1 cellular context compared by ENCODE assay signal in the genomic region with DNA sequence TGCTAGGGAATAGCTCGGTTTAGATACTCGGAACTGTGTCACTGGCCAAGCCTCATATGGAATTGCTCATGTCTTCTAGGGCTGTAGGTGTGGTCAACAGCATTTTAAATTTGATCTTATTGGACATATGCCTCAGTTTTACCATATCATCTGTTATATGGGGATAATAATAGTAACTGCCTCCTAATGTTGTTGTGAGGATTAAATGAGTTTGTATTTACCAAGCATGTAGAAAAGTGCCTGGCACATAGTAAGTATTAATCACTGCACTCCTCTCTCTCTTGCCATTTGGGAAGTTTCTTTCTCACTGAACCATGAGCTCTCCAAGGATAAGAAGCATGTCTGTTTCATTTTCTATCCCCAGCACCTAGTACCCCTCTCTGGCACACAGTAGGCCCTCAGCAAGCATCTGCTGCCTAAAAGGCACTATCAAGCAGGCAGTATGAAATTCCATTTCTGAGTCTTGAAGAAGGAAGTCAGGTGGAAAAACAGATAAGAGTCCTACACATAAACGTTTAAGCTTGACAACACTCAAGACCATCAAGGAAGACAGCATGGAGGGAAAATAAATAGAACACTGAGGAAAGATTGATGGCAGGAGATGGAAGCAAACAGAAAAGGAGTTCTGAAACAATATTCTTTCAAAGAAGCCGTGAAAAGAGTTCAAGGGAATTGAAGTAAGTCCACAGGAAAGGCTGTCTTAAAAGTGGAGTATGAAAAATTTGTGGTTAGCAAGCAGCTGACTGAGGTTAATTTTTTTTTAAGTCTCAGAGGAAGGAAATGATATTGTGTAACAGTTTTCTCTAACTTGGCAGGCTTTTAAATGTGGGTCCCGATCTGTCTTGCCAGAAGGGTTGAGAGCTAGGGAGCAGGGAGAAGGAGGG.
TF ChIP-seq lines count a peak whose summit lies in the region.

No MANE protein-coding gene starts in this region.

TF ChIP-seq in GM23338, 12 proteins besides CTCF, POLR2A, EP300 and RAD21 (continued from another document):
- TF ChIP-seq, protein P1, sequence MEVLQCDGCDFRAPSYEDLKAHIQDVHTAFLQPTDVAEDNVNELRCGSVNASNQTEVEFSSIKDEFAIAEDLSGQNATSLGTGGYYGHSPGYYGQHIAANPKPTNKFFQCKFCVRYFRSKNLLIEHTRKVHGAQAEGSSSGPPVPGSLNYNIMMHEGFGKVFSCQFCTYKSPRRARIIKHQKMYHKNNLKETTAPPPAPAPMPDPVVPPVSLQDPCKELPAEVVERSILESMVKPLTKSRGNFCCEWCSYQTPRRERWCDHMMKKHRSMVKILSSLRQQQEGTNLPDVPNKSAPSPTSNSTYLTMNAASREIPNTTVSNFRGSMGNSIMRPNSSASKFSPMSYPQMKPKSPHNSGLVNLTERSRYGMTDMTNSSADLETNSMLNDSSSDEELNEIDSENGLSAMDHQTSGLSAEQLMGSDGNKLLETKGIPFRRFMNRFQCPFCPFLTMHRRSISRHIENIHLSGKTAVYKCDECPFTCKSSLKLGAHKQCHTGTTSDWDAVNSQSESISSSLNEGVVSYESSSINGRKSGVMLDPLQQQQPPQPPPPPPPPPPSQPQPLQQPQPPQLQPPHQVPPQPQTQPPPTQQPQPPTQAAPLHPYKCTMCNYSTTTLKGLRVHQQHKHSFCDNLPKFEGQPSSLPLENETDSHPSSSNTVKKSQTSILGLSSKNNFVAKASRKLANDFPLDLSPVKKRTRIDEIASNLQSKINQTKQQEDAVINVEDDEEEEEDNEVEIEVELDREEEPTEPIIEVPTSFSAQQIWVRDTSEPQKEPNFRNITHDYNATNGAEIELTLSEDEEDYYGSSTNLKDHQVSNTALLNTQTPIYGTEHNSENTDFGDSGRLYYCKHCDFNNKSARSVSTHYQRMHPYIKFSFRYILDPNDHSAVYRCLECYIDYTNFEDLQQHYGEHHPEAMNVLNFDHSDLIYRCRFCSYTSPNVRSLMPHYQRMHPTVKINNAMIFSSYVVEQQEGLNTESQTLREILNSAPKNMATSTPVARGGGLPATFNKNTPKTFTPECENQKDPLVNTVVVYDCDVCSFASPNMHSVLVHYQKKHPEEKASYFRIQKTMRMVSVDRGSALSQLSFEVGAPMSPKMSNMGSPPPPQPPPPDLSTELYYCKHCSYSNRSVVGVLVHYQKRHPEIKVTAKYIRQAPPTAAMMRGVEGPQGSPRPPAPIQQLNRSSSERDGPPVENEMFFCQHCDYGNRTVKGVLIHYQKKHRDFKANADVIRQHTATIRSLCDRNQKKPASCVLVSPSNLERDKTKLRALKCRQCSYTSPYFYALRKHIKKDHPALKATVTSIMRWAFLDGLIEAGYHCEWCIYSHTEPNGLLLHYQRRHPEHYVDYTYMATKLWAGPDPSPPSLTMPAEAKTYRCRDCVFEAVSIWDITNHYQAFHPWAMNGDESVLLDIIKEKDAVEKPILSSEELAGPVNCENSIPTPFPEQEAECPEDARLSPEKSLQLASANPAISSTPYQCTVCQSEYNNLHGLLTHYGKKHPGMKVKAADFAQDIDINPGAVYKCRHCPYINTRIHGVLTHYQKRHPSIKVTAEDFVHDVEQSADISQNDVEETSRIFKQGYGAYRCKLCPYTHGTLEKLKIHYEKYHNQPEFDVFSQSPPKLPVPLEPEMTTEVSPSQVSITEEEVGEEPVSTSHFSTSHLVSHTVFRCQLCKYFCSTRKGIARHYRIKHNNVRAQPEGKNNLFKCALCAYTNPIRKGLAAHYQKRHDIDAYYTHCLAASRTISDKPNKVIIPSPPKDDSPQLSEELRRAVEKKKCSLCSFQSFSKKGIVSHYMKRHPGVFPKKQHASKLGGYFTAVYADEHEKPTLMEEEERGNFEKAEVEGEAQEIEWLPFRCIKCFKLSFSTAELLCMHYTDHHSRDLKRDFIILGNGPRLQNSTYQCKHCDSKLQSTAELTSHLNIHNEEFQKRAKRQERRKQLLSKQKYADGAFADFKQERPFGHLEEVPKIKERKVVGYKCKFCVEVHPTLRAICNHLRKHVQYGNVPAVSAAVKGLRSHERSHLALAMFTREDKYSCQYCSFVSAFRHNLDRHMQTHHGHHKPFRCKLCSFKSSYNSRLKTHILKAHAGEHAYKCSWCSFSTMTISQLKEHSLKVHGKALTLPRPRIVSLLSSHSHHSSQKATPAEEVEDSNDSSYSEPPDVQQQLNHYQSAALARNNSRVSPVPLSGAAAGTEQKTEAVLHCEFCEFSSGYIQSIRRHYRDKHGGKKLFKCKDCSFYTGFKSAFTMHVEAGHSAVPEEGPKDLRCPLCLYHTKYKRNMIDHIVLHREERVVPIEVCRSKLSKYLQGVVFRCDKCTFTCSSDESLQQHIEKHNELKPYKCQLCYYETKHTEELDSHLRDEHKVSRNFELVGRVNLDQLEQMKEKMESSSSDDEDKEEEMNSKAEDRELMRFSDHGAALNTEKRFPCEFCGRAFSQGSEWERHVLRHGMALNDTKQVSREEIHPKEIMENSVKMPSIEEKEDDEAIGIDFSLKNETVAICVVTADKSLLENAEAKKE (CRISPR knock-in tag; IDR thresholded peaks at IDR 0.05) = no peak
